Comparison of ENCODE assay signal across 8 cellular contexts in genomic region chr4:169611991-169612868, GRCh38. TPM values are rescaled to one million over a fixed set of nuclear protein-coding genes. Genes with fewer than 3 reads are reported as not detected.
DNase-seq lines count a peak whose midpoint lies in the region; ATAC-seq, FAIRE-seq and TF ChIP-seq lines count a peak whose summit lies in the region.

TSS of gene NEK1 (minus strand) at chr4:169612583. CDS start at chr4:169602630, 9,953 bp downstream.

- H3K27ac Mint-ChIP-seq in T-helper 1 cell treated with Interleukin-12 subunit alpha and Interleukin-12 subunit beta and Interleukin-4 antibody, amounts not matched to agents 30 μg/mL and 1 μg/mL, for 36 hours = peak within 1 kb of the TSS; percentile 95

- H3K9me3 Mint-ChIP-seq in T-helper 1 cell treated with Interleukin-12 subunit alpha and Interleukin-12 subunit beta and Interleukin-4 antibody, amounts not matched to agents 30 μg/mL and 1 μg/mL, for 36 hours = no peaks in the 10 kb centered on the region

- H3K36me3 Mint-ChIP-seq in T-helper 1 cell treated with Interleukin-12 subunit alpha and Interleukin-12 subunit beta and Interleukin-4 antibody, amounts not matched to agents 30 μg/mL and 1 μg/mL, for 36 hours (ENCODE audit: low read depth) = peaks cover 3% of the 10 kb centered on the region

- H3K4me3 ChIP-seq in right atrium auricular region = peak within 1 kb of the TSS; percentile 82 to 83
- H3K4me3 ChIP-seq in psoas muscle = peak within 1 kb of the TSS; percentile 84

- peaks cover 40% of the 10 kb centered on the region for H3K4me1 Mint-ChIP-seq in T-helper 1 cell treated with Interleukin-12 subunit alpha and Interleukin-12 subunit beta and Interleukin-4 antibody, amounts not matched to agents 30 μg/mL and 1 μg/mL, for 36 hours (ENCODE audit: low read depth)

- intact Hi-C loops in psoas muscle (cut with DNase I) = loop anchor here in 1 of 2 donors (5.0 to 10.0 kb wide), 3 partner anchors 110 to 435 kb away; no protein-coding TSS in a partner anchor

- H3K36me3 ChIP-seq in right atrium auricular region (no peaks in the 10 kb centered on the region), psoas muscle (ENCODE audit: insufficient read depth in 1 of 2, low read depth in 1 of 2) (peaks cover 0 to 3% of the 10 kb centered on the region in 2 donors)

- H3K27ac ChIP-seq in right atrium auricular region (peak within 1 kb of the TSS; percentile 96 to 99), psoas muscle (peak within 1 kb of the TSS; percentile 88)

- no peaks in the 10 kb centered on the region for H3K9me3 ChIP-seq in right atrium auricular region
- no peaks in the 10 kb centered on the region for H3K9me3 ChIP-seq in psoas muscle

- H3K4me1 ChIP-seq in right atrium auricular region = peaks cover 0 to 24% of the 10 kb centered on the region in 2 donors
- peaks cover 17% of the 10 kb centered on the region for H3K4me1 ChIP-seq in psoas muscle

- peak; percentile 73 for FAIRE-seq in urothelium cell line (lab: Jason Lieb, UNC)

- H3K27me3 ChIP-seq in right atrium auricular region = no peaks in the 10 kb centered on the region
- no peaks in the 10 kb centered on the region for H3K27me3 ChIP-seq in psoas muscle (ENCODE audit: insufficient read depth in 3 of 3, low read length in 2 of 3)

- TF ChIP-seq CTCF in right atrium auricular region (IDR thresholded peaks at IDR 0.05) (no peak), psoas muscle (IDR thresholded peaks at IDR 0.05) (no peak)

- ATAC-seq in GM18498 (IDR thresholded peaks at IDR 0.05; ENCODE audit: unreplicated experiment) (peak; percentile 94), HG02885 (IDR thresholded peaks at IDR 0.05; ENCODE audit: poor library complexity, unreplicated experiment) (peak; percentile 96), psoas muscle (peak; percentile 98 to 99 (median 98))

- no peaks in the 10 kb centered on the region for H3K27me3 Mint-ChIP-seq in T-helper 1 cell treated with Interleukin-12 subunit alpha and Interleukin-12 subunit beta and Interleukin-4 antibody, amounts not matched to agents 30 μg/mL and 1 μg/mL, for 36 hours (ENCODE audit: low read depth)

- DNase-seq in NCI-H1694 treated with DMSO at 0.1 percent for 48 hours (lab: John Stamatoyannopoulos, UW) (peak; percentile 80), amniotic stem cell (lab: John Stamatoyannopoulos, UW) (peak; percentile 73), right atrium auricular region (ENCODE audit: low spot score) (peak; percentile 86), psoas muscle (peak; percentile 90 to 93), urothelium cell line (ENCODE audit: low spot score) (peak; percentile 92)

- peak within 1 kb of the TSS; percentile 95 for H3K4me3 Mint-ChIP-seq in T-helper 1 cell treated with Interleukin-12 subunit alpha and Interleukin-12 subunit beta and Interleukin-4 antibody, amounts not matched to agents 30 μg/mL and 1 μg/mL, for 36 hours

- 0% methylated on average over 60 to 61 of the region's 61 CpGs for WGBS in psoas muscle, 3 donors

RNA-seq across cellular contexts. Expression of gene NEK1, which starts in this region (rescaled TPM):
- 1 to 10 TPM; 7.2 to 9.3 TPM for total RNA-seq in right atrium auricular region
- total RNA-seq in psoas muscle = 1 to 10 TPM; 7.6 to 8.8 (median 8.3) TPM
- polyA plus RNA-seq in psoas muscle = 1 to 10 TPM; 3.0 to 3.6 (median 3.4) TPM

Comparison
In these comparisons a context has a peak if more than half of its experiments do, and no peak if none do; other contexts are left out.
1. Peak in every context shown above with its lines: DNase-seq, ATAC-seq, H3K4me3 ChIP-seq and H3K27ac ChIP-seq.